2 cellular contexts compared by ENCODE assay signal in genomic region chr6:149725785-149726184, GRCh38.
A peak's percentile ranks its signal among the peaks of the same experiment; 100 is the strongest.
TF ChIP-seq lines count a peak whose summit lies in the region.

No MANE protein-coding gene starts in this region.

TF ChIP-seq in IMR-90, 13 proteins besides CTCF, POLR2A, EP300 and RAD21:
- TF ChIP-seq BHLHE40 (IDR thresholded peaks at IDR 0.05; ENCODE audit: low read depth, low read length) = no peak
- peak; percentile 71 for TF ChIP-seq CEBPB (IDR thresholded peaks at IDR 0.05; ENCODE audit: low read depth, low read length)

TF ChIP-seq in K562, 482 proteins besides CTCF, POLR2A, EP300 and RAD21:
- TF ChIP-seq ETS2 (tag; IDR thresholded peaks at IDR 0.05; ENCODE audit: borderline replicate concordance, poor library complexity, severe bottlenecking) = no peak
- no peak for TF ChIP-seq HNRNPK (IDR thresholded peaks at IDR 0.05; ENCODE audit: low read depth, low read length, poor library complexity, severe bottlenecking)
- no peak for TF ChIP-seq ZNF561 (CRISPR knock-in tag; conservative IDR thresholded peaks at IDR 0.05)
- no peak for TF ChIP-seq CEBPG (CRISPR knock-in tag; IDR thresholded peaks at IDR 0.05)
- TF ChIP-seq CEBPG (tag; conservative IDR thresholded peaks at IDR 0.05 in 1 of 2, IDR thresholded peaks at IDR 0.05 in 1 of 2) = 0 out of 4 replicates have a peak, but pooled peaks of 1 of the 2 experiments have one; percentile 44
- no peak for TF ChIP-seq ZFX (CRISPR knock-in tag; IDR thresholded peaks at IDR 0.05)
- TF ChIP-seq CEBPB (tag; IDR thresholded peaks at IDR 0.05) = peak; percentile 71
